Comparison of ENCODE assay signal across 1 cellular context in genomic region chr13:67763316-67763715, GRCh38.
TF ChIP-seq lines count a peak whose summit lies in the region.

No MANE protein-coding gene starts in this region.

TF ChIP-seq in WTC11, 78 proteins besides CTCF, POLR2A, EP300 and RAD21 (continued from another document):
- TF ChIP-seq FOXP4 (CRISPR knock-in tag; IDR thresholded peaks at IDR 0.05) = no peak
- TF ChIP-seq, protein P1, sequence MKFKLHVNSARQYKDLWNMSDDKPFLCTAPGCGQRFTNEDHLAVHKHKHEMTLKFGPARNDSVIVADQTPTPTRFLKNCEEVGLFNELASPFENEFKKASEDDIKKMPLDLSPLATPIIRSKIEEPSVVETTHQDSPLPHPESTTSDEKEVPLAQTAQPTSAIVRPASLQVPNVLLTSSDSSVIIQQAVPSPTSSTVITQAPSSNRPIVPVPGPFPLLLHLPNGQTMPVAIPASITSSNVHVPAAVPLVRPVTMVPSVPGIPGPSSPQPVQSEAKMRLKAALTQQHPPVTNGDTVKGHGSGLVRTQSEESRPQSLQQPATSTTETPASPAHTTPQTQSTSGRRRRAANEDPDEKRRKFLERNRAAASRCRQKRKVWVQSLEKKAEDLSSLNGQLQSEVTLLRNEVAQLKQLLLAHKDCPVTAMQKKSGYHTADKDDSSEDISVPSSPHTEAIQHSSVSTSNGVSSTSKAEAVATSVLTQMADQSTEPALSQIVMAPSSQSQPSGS (CRISPR knock-in tag; IDR thresholded peaks at IDR 0.05; ENCODE audit: borderline replicate concordance, low read depth) = no peak
- no peak for TF ChIP-seq FOXJ3 (CRISPR knock-in tag; IDR thresholded peaks at IDR 0.05; ENCODE audit: borderline replicate concordance)
- no peak for TF ChIP-seq KAT7 (CRISPR knock-in tag; IDR thresholded peaks at IDR 0.05; ENCODE audit: borderline replicate concordance)
- no peak for TF ChIP-seq NFATC4 (CRISPR knock-in tag; IDR thresholded peaks at IDR 0.05)
- TF ChIP-seq GTF2I (CRISPR knock-in tag; conservative IDR thresholded peaks at IDR 0.05) = no peak
- no peak for TF ChIP-seq TEAD1 (CRISPR knock-in tag; IDR thresholded peaks at IDR 0.05)
- TF ChIP-seq, protein P2, sequence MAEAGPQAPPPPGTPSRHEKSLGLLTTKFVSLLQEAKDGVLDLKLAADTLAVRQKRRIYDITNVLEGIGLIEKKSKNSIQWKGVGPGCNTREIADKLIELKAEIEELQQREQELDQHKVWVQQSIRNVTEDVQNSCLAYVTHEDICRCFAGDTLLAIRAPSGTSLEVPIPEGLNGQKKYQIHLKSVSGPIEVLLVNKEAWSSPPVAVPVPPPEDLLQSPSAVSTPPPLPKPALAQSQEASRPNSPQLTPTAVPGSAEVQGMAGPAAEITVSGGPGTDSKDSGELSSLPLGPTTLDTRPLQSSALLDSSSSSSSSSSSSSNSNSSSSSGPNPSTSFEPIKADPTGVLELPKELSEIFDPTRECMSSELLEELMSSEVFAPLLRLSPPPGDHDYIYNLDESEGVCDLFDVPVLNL (CRISPR knock-in tag; IDR thresholded peaks at IDR 0.05; ENCODE audit: borderline replicate concordance, low read depth) = no peak
